Comparison of ENCODE assay signal across 8 cellular contexts in genomic region chr3:42683875-42684593, GRCh38. TPM values are rescaled to one million over a fixed set of nuclear protein-coding genes. Genes with fewer than 3 reads are reported as not detected.
DNase-seq lines count a peak whose midpoint lies in the region; ATAC-seq and TF ChIP-seq lines count a peak whose summit lies in the region.

No MANE protein-coding gene starts in this region.

- no peak overlapping the region for H3K14ac ChIP-seq in H9 (ENCODE audit: insufficient read depth, low read length)

- H3K9me3 Mint-ChIP-seq in Calu3 (ENCODE audit: low read depth, unreplicated experiment) (no peaks in the 10 kb centered on the region), H9 (peaks cover 0 to 1% of the 10 kb centered on the region in 2 experiments; a peak in 1 of 5 replicates)

- H3K36me3 Mint-ChIP-seq in Calu3 (ENCODE audit: insufficient read depth, unreplicated experiment) (no peaks in the 10 kb centered on the region), H9 (ENCODE audit: insufficient read depth in 1 of 3, low read depth in 3 of 3) (no peaks in the 10 kb centered on the region)

- no peak overlapping the region for H2AFZ ChIP-seq in H9 (ENCODE audit: low read length)

- H3K27me3 ChIP-seq in body of pancreas, result peaks cover 0 to 14% of the 10 kb centered on the region in 2 donors
- no peaks in the 10 kb centered on the region for H3K27me3 ChIP-seq in H9 (ENCODE audit: insufficient read depth, low read length)

- peak; percentile 56 for DNase-seq in Calu3
- peak; percentile 61 for DNase-seq in NCI-H69 (lab: John Stamatoyannopoulos, UW)
- peak in 2 of 4 donors; percentile 61 to 62 for DNase-seq in body of pancreas
- peak; percentile 59 for DNase-seq in kidney glomerular epithelial cell (lab: John Stamatoyannopoulos, UW)
- peak; percentile 14 to 61 for DNase-seq in stimulated activated CD8-positive, alpha-beta memory T cell treated with anti-CD3 and anti-CD28 coated beads, Interleukin-7, amount 100 ng/mL, for 48 hours (ENCODE audit: extremely low read depth in 1 of 2, low read depth in 1 of 2)
- no peak for DNase-seq in NCI-H524 (lab: John Stamatoyannopoulos, UW)
- DNase-seq in H9, result no peak

- WGBS in body of pancreas, 2 donors, result 47 to 63% methylated on average over 10 of the region's 10 CpGs
- no CpG with 5 or more reads among the region's 10 CpGs for WGBS in H9 (ENCODE audit: extremely low coverage, insufficient read length, low lambda C conversion rate)

- H4K5ac ChIP-seq in H9 (ENCODE audit: insufficient read length, low read depth, low read length), result no peak overlapping the region

- CTCF ChIA-PET in Calu3 (lab: Charles Lee), result interaction anchor here (0.6 to 1.0 kb wide), 8 partner anchors 9 to 1500 kb away, joined by 3 to 6 read pairs (median 3); partner anchors contain the start of gene SEC22C

- H3K18ac ChIP-seq in H9 (ENCODE audit: insufficient read length, low read depth, low read length), result no peak overlapping the region

- TF ChIP-seq CTCF in Calu3 (IDR thresholded peaks at IDR 0.05; ENCODE audit: unreplicated experiment), result no peak
- no peak for TF ChIP-seq CTCF in body of pancreas (IDR thresholded peaks at IDR 0.05)
- TF ChIP-seq CTCF in H9 (conservative IDR thresholded peaks at IDR 0.05), result no peak

- H4K91ac ChIP-seq in H9 (ENCODE audit: insufficient read length, low read depth, low read length), result no peak overlapping the region

- BruUV-seq in Calu3 (replicated peaks; lab: Mats Ljungman, UMichigan), result no TSS peak

- H3K4ac ChIP-seq in H9 (ENCODE audit: low read depth, low read length), result no peak overlapping the region

- no peak overlapping the region for H3K56ac ChIP-seq in H9 (ENCODE audit: insufficient read length, low read depth, low read length)

- H3K36me3 ChIP-seq in body of pancreas (replicated peaks in 1 of 2; ENCODE audit: insufficient read depth in 1 of 2, low read depth in 2 of 2), result no peaks in the 10 kb centered on the region

- H3K4me2 ChIP-seq in H9 (ENCODE audit: insufficient read depth, insufficient read length, low read length), result no peak overlapping the region

- H3K27ac Mint-ChIP-seq in Calu3 (ENCODE audit: unreplicated experiment) (no peak overlapping the region), H9 (no peak overlapping the region)

- no peak overlapping the region for H2BK15ac ChIP-seq in H9 (ENCODE audit: low read depth, low read length)

- H3K4me1 Mint-ChIP-seq in Calu3 (ENCODE audit: low read depth, unreplicated experiment) (peaks cover 6% of the 10 kb centered on the region), H9 (peaks cover 9 to 12% of the 10 kb centered on the region in 2 experiments)

- H2BK5ac ChIP-seq in H9 (ENCODE audit: insufficient read length, low read length), result no peak overlapping the region

- no peak overlapping the region for H3K9ac ChIP-seq in H9 (ENCODE audit: extremely low read depth, insufficient read length, low read length)

- ATAC-seq in body of pancreas (peak; percentile 64), GM19452 (IDR thresholded peaks at IDR 0.05; ENCODE audit: unreplicated experiment) (no peak)

- H2BK120ac ChIP-seq in H9 (ENCODE audit: low read depth, low read length, poor library complexity, severe bottlenecking), result no peak overlapping the region

- no peaks in the 10 kb centered on the region for H4K20me1 ChIP-seq in H9 (ENCODE audit: control insufficient read depth, insufficient read depth, insufficient read length)

- H3K4me1 ChIP-seq in body of pancreas (peaks cover 5% of the 10 kb centered on the region), H9 (ENCODE audit: insufficient read depth, low read length) (no peaks in the 10 kb centered on the region; the same call in 1 of the 2 replicates)

- H4K8ac ChIP-seq in H9 (replicated peaks; ENCODE audit: insufficient read length, low read depth, low read length), result no peak overlapping the region

- H3K23ac ChIP-seq in H9 (ENCODE audit: insufficient read length, low read depth, low read length), result no peak overlapping the region

- H3K27me3 Mint-ChIP-seq in Calu3 (ENCODE audit: unreplicated experiment) (peaks cover 4% of the 10 kb centered on the region), H9 (ENCODE audit: low read depth) (peaks cover 3% of the 10 kb centered on the region)

- H3T11ph ChIP-seq in H9 (ENCODE audit: low read length), result no peak overlapping the region

- H3K79me2 ChIP-seq in H9 (ENCODE audit: insufficient read depth, low read length), result no peaks in the 10 kb centered on the region

- H3K9me3 ChIP-seq in body of pancreas, result no peaks in the 10 kb centered on the region
- H3K9me3 ChIP-seq in H9 (ENCODE audit: control insufficient read depth, low read depth, low read length), result no peaks in the 10 kb centered on the region

- H3K4me3 Mint-ChIP-seq in Calu3 (ENCODE audit: low read depth, unreplicated experiment) (no peak overlapping the region), H9 (no peak overlapping the region)

- no peaks in the 10 kb centered on the region for H3K23me2 ChIP-seq in H9 (ENCODE audit: insufficient read length, low read depth, low read length, poor library complexity, severe bottlenecking)

- H3K27ac ChIP-seq in body of pancreas (no peak overlapping the region), H9 (ENCODE audit: insufficient read length, low read depth, low read length) (no peak overlapping the region)

- H3K79me1 ChIP-seq in H9 (ENCODE audit: insufficient read depth, low read depth, low read length, poor library complexity, severe bottlenecking), result no peaks in the 10 kb centered on the region

- intact Hi-C loops in Calu3 (cut with micrococcal nuclease; ENCODE audit: unreplicated experiment), result no loop called here
- intact Hi-C loops in body of pancreas (cut with DNase I), result no loop called here

- H2BK20ac ChIP-seq in H9 (ENCODE audit: low read depth, low read length, poor library complexity, severe bottlenecking), result no peak overlapping the region

- no peak overlapping the region for H3K4me3 ChIP-seq in body of pancreas

- no peak for TF ChIP-seq POLR2A in body of pancreas (IDR thresholded peaks at IDR 0.05)

- H2AK5ac ChIP-seq in H9 (ENCODE audit: insufficient read length, low read length), result no peak overlapping the region

- no peak overlapping the region for H2BK12ac ChIP-seq in H9 (ENCODE audit: insufficient read length, low read depth, low read length)

RNA-seq across cellular contexts. Expression of gene KLHL40, which starts 1.3 kb away (rescaled TPM):
- total RNA-seq in Calu3 (2022), result not detected in 2 replicates
- total RNA-seq in body of pancreas, result not detected
- not detected in 2 replicates for total RNA-seq in H9 (2021)

RNA-seq across cellular contexts. Expression of gene HHATL, which starts 18.6 kb away (rescaled TPM):
- not detected in 2 replicates for total RNA-seq in Calu3 (2022)
- under 1 TPM in 1 of 2 donors, not detected in 1; 0.26 TPM for total RNA-seq in body of pancreas
- total RNA-seq in H9 (2021), result 0.46 TPM in 1 of 2 replicates, not detected in the other

RNA-seq across cellular contexts. Expression of gene ZBTB47, which starts 30.5 kb away (rescaled TPM):
- total RNA-seq in Calu3 (2022), result 6.0 and 7.2 TPM in 2 replicates
- 10 to 100 TPM; 19.7 to 20.4 TPM for total RNA-seq in body of pancreas
- 3.6 and 4.2 TPM in 2 replicates for total RNA-seq in H9 (2021)

Comparison
In these comparisons a context has a peak if more than half of its experiments do, and no peak if none do; other contexts are left out.
1. DNase-seq: peak in Calu3 (single experiment), NCI-H69 (single experiment), kidney glomerular epithelial cell (single experiment) and stimulated activated CD8-positive, alpha-beta memory T cell treated with anti-CD3 and anti-CD28 coated beads, Interleukin-7, amount 100 ng/mL, for 48 hours (2 of 2); none in NCI-H524 (0 of 2) and H9 (single experiment).